In genomic region chr5:103589416-103590175, GRCh38 we compare ENCODE assay signal across 26 cellular contexts. TPM values are rescaled to one million over a fixed set of nuclear protein-coding genes. Genes with fewer than 3 reads are reported as not detected.
DNase-seq lines count a peak whose midpoint lies in the region; ATAC-seq and TF ChIP-seq lines count a peak whose summit lies in the region.
"Had no signal": no experiment of that assay in that cellular context is flagged by ENCODE, and none has a peak within 500 bp of the region (broad histone marks: within the 10 kb centered on the region; RNA-seq: fewer than 3 reads in every experiment).

No MANE protein-coding gene starts in this region.

- H3K4me3 Mint-ChIP-seq in chondrocyte (ENCODE audit: unreplicated experiment): no peak overlapping the region
- no peak overlapping the region for H3K4me3 Mint-ChIP-seq in natural killer cell treated with Interleukin-12 subunit alpha and Interleukin-12 subunit beta and Interleukin-15 and Interleukin-18, amount 100 ng/mL, for 72 hours
- H3K4me3 Mint-ChIP-seq: activated CD4-positive, alpha-beta memory T cell treated with anti-CD3 and anti-CD28 coated beads for 36 hours; activated naive CD4-positive, alpha-beta T cell treated with anti-CD3 and anti-CD28 coated beads for 36 hours; activated T-helper 1 cell treated with anti-CD3 and anti-CD28 coated beads, Interleukin-12 subunit alpha, Interleukin-12 subunit beta, Interleukin-2, Interleukin-4 antibody, amounts not matched to agents 30 ng/mL and 10 ng/mL and 1 ng/mL, durations not matched to agents 14 hours and 24 hours and 36 hours; IgD-negative memory B cell had no signal

- H3K27me3 Mint-ChIP-seq in chondrocyte (ENCODE audit: low read depth): no peaks in the 10 kb centered on the region
- no peaks in the 10 kb centered on the region for H3K27me3 Mint-ChIP-seq in natural killer cell treated with Interleukin-12 subunit alpha and Interleukin-12 subunit beta and Interleukin-15 and Interleukin-18, amount 100 ng/mL, for 72 hours
- H3K27me3 Mint-ChIP-seq: IgD-negative memory B cell had no signal

- H3K4me1 Mint-ChIP-seq in chondrocyte (ENCODE audit: low read depth): peaks cover 19% of the 10 kb centered on the region
- no peaks in the 10 kb centered on the region for H3K4me1 Mint-ChIP-seq in natural killer cell treated with Interleukin-12 subunit alpha and Interleukin-12 subunit beta and Interleukin-15 and Interleukin-18, amount 100 ng/mL, for 72 hours (ENCODE audit: low read depth in 2 of 2)
- H3K4me1 Mint-ChIP-seq: IgD-negative memory B cell had no signal

- no peaks in the 10 kb centered on the region for H3K9me3 Mint-ChIP-seq in chondrocyte (ENCODE audit: low read depth)
- H3K9me3 Mint-ChIP-seq in natural killer cell treated with Interleukin-12 subunit alpha and Interleukin-12 subunit beta and Interleukin-15 and Interleukin-18, amount 100 ng/mL, for 72 hours: no peaks in the 10 kb centered on the region
- H3K9me3 Mint-ChIP-seq: activated CD4-positive, alpha-beta memory T cell treated with anti-CD3 and anti-CD28 coated beads for 36 hours; activated naive CD4-positive, alpha-beta T cell treated with anti-CD3 and anti-CD28 coated beads for 36 hours; activated T-helper 1 cell treated with anti-CD3 and anti-CD28 coated beads, Interleukin-12 subunit alpha, Interleukin-12 subunit beta, Interleukin-2, Interleukin-4 antibody, amounts not matched to agents 30 ng/mL and 10 ng/mL and 1 ng/mL, durations not matched to agents 14 hours and 24 hours and 36 hours; IgD-negative memory B cell had no signal

- DNase-seq in EH (ENCODE audit: low read depth) (peak; percentile 2), LHCN-M2 (ENCODE audit: low read depth) (peak; percentile 8), chondrocyte (ENCODE audit: low spot score) (no peak), omental fat pad (ENCODE audit: low spot score) (no peak), NCI-H774 (lab: John Stamatoyannopoulos, UW) (no peak), HuH-7 (ENCODE audit: low spot score) (no peak)
- DNase-seq in natural killer cell treated with Interleukin-12 subunit alpha and Interleukin-12 subunit beta and Interleukin-15 and Interleukin-18, amount 100 ng/mL, for 72 hours (ENCODE audit: low spot score): no peak
- DNase-seq: activated CD4-positive, alpha-beta memory T cell treated with anti-CD3 and anti-CD28 coated beads for 36 hours; activated CD4-positive, CD25-positive, alpha-beta regulatory T cell treated with anti-CD3 and anti-CD28 coated beads, Interleukin-2, amount 50 U/mL, for 72 hours; activated CD8-positive, alpha-beta memory T cell treated with anti-CD3 and anti-CD28 coated beads, Interleukin-2, amount 50 U/mL, for 4 hours; activated naive CD4-positive, alpha-beta T cell treated with anti-CD3 and anti-CD28 coated beads for 36 hours; amniotic stem cell; COR-L47; dermis blood vessel endothelial cell; DMS79; glutamatergic neuron; islet precursor cell; left ventricle myocardium inferior; mesendoderm; NCI-H1105; NCI-H1930; NCI-H2227 treated with DMSO at 0.1 percent for 48 hours; NCI-H748 treated with DMSO at 0.1 percent for 48 hours had no signal

- TF ChIP-seq CTCF in chondrocyte (IDR thresholded peaks at IDR 0.05) (no peak), omental fat pad (IDR thresholded peaks at IDR 0.05) (no peak)

- ATAC-seq in omental fat pad (ENCODE audit: low FRiP score): peak; percentile 48
- ATAC-seq in HG02642 (IDR thresholded peaks at IDR 0.05; ENCODE audit: poor library complexity, unreplicated experiment): no peak
- no peak for ATAC-seq in natural killer cell treated with Interleukin-12 subunit alpha and Interleukin-12 subunit beta and Interleukin-15 and Interleukin-18, amount 100 ng/mL, for 72 hours

- H3K27ac Mint-ChIP-seq in chondrocyte (ENCODE audit: unreplicated experiment): peak overlapping the region; percentile 28
- H3K27ac Mint-ChIP-seq in natural killer cell treated with Interleukin-12 subunit alpha and Interleukin-12 subunit beta and Interleukin-15 and Interleukin-18, amount 100 ng/mL, for 72 hours: no peak overlapping the region
- H3K27ac Mint-ChIP-seq: activated CD4-positive, alpha-beta memory T cell treated with anti-CD3 and anti-CD28 coated beads for 36 hours; activated naive CD4-positive, alpha-beta T cell treated with anti-CD3 and anti-CD28 coated beads for 36 hours; activated T-helper 1 cell treated with anti-CD3 and anti-CD28 coated beads, Interleukin-12 subunit alpha, Interleukin-12 subunit beta, Interleukin-2, Interleukin-4 antibody, amounts not matched to agents 30 ng/mL and 10 ng/mL and 1 ng/mL, durations not matched to agents 14 hours and 24 hours and 36 hours; IgD-negative memory B cell had no signal

- H3K36me3 Mint-ChIP-seq in chondrocyte (ENCODE audit: low read depth): no peaks in the 10 kb centered on the region
- no peaks in the 10 kb centered on the region for H3K36me3 Mint-ChIP-seq in natural killer cell treated with Interleukin-12 subunit alpha and Interleukin-12 subunit beta and Interleukin-15 and Interleukin-18, amount 100 ng/mL, for 72 hours
- H3K36me3 Mint-ChIP-seq: activated CD4-positive, alpha-beta memory T cell treated with anti-CD3 and anti-CD28 coated beads for 36 hours had no signal

RNA-seq across cellular contexts. Expression of gene NUDT12, which starts 27.0 kb away (rescaled TPM):
- 17.2 and 19.5 TPM in 2 replicates for total RNA-seq in LHCN-M2 (2014; rRNA removed)
- 4.6 TPM for polyA plus RNA-seq in LHCN-M2 (2012)
- total RNA-seq in chondrocyte: 5.0 to 7.6 TPM (median 7.4 TPM) in 3 replicates
- total RNA-seq in omental fat pad: 10 to 100 TPM in 1 of 4 donors, 1 to 10 TPM in 3; 3.5 to 14.3 (median 5.8) TPM
- total RNA-seq in natural killer cell treated with Interleukin-12 subunit alpha and Interleukin-12 subunit beta and Interleukin-15 and Interleukin-18, amount 100 ng/mL, for 72 hours: under 1 TPM; 0.20 to 0.26 TPM

Comparison
In these comparisons a context has a peak if more than half of its experiments do, and no peak if none do; other contexts are left out.
1. DNase-seq: peak in EH (single experiment) and LHCN-M2 (single experiment); none in chondrocyte (single experiment), omental fat pad (single experiment), NCI-H774 (single experiment), HuH-7 (single experiment) and natural killer cell treated with Interleukin-12 subunit alpha and Interleukin-12 subunit beta and Interleukin-15 and Interleukin-18, amount 100 ng/mL, for 72 hours (single experiment).